Comparison of ENCODE assay signal across 8 cellular contexts in the genomic region with DNA sequence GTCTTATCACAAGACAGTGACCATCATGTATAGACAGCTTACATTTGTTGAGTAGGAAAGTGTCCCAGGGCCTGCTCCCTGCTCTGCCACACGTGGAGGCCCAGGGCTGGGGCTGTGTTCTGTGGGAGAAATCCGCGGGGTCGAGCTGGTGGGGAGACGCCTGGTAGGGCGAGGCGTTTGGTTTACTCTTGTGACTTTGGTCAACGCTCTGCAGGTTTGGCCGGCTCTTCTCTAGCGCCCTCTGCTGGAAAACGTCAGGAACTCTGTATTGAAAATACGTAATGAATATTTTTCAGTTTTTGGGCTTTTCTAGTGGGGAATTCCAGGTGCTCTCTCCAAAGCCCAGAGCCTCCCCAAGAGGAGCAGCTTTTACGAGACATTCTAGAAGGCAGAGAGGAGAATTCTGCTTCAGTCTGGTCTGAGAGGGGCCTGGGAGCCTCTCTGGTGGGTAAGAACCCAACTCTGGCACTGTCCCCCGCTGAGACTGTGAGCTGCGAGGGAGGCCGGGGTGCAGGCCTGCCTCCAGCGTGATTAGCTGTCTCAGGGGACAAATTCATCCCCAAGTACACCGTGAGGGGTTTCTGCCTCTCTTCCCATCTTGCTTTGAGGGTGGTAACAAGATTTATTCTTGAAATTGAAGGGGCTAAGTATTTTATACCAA.
A peak's percentile ranks its signal among the peaks of the same experiment; 100 is the strongest.
DNase-seq lines count a peak whose midpoint lies in the region; ATAC-seq, FAIRE-seq and TF ChIP-seq lines count a peak whose summit lies in the region.

No MANE protein-coding gene starts in this region.

- no peaks in the 10 kb centered on the region for H3K36me3 ChIP-seq in esophagus squamous epithelium

- no peak for FAIRE-seq in RCC 7860 (lab: Jason Lieb, UNC)

- H3K27me3 Mint-ChIP-seq in nephron progenitor cell (ENCODE audit: low read depth, poor library complexity) = peaks cover 24% of the 10 kb centered on the region

- H3K27ac Mint-ChIP-seq in nephron progenitor cell = no peak overlapping the region

- ATAC-seq in HG03159 (IDR thresholded peaks at IDR 0.05; ENCODE audit: unreplicated experiment) = peak; percentile 62

- TF ChIP-seq POLR2A in esophagus squamous epithelium (IDR thresholded peaks at IDR 0.05) = no peak

- no peak overlapping the region for H3K27ac ChIP-seq in esophagus squamous epithelium

- no peak overlapping the region for H3K4me3 Mint-ChIP-seq in nephron progenitor cell

- H3K9me3 Mint-ChIP-seq in nephron progenitor cell = peaks cover 16% of the 10 kb centered on the region

- H3K9me3 ChIP-seq in esophagus squamous epithelium = peaks cover 0 to 5% (median 0%) of the 10 kb centered on the region in 3 donors

- peaks cover 13% of the 10 kb centered on the region for H3K4me1 Mint-ChIP-seq in nephron progenitor cell

- 9 to 63% methylated on average over 5 to 14 of the region's 18 CpGs for WGBS in esophagus squamous epithelium, 2 donors

- H3K4me3 ChIP-seq in esophagus squamous epithelium = peak overlapping the region in 1 of 4 donors; percentile 34

- TF ChIP-seq CTCF in GM12873 (IDR thresholded peaks at IDR 0.05; ENCODE audit: insufficient read depth, low read depth, low read length, missing control alignments) = peak; percentile 77
- peak; percentile 60 to 86 (median 74) for TF ChIP-seq CTCF in esophagus squamous epithelium (IDR thresholded peaks at IDR 0.05)
- TF ChIP-seq CTCF in nephron progenitor cell (IDR thresholded peaks at IDR 0.05) = peak; percentile 78

- peaks cover 0 to 62% (median 0%) of the 10 kb centered on the region in 4 donors for H3K27me3 ChIP-seq in esophagus squamous epithelium

- peak; percentile 74 for DNase-seq in NCI-H748 treated with DMSO at 0.1 percent for 48 hours (lab: John Stamatoyannopoulos, UW)
- DNase-seq in activated CD8-positive, alpha-beta memory T cell treated with anti-CD3 and anti-CD28 coated beads for 48 hours (ENCODE audit: low read depth in 2 of 3, low spot score in 2 of 3) = peak; percentile 8 to 50 (median 21)
- no peak for DNase-seq in esophagus squamous epithelium (lab: John Stamatoyannopoulos, UW)
- peak; percentile 72 for DNase-seq in nephron progenitor cell
- peak; percentile 76 for DNase-seq in superior temporal gyrus (ENCODE audit: extremely low spot score)
- no peak for DNase-seq in RCC 7860 (ENCODE audit: low spot score)

- intact Hi-C loops in esophagus squamous epithelium (cut with DNase I) = loop anchor here (10.0 kb wide), 2 partner anchors 160 to 220 kb away; no protein-coding TSS in a partner anchor

- no peaks in the 10 kb centered on the region for H3K36me3 Mint-ChIP-seq in nephron progenitor cell (ENCODE audit: low read depth)

- peaks cover 0 to 8% (median 0%) of the 10 kb centered on the region in 3 donors for H3K4me1 ChIP-seq in esophagus squamous epithelium

Comparison
In these comparisons a context has a peak if more than half of its experiments do, and no peak if none do; other contexts are left out.
1. DNase-seq: peak in NCI-H748 treated with DMSO at 0.1 percent for 48 hours (single experiment), activated CD8-positive, alpha-beta memory T cell treated with anti-CD3 and anti-CD28 coated beads for 48 hours (3 of 3), nephron progenitor cell (single experiment) and superior temporal gyrus (single experiment); none in esophagus squamous epithelium (single experiment) and RCC 7860 (single experiment).
2. Peak in every context shown above with its lines, with median percentiles within 50 percentile points of each other: CTCF ChIP-seq.